ENCODE assay signal across 1 cellular context in genomic region chr2:200888719-200889625, GRCh38.
A peak's percentile ranks its signal among the peaks of the same experiment; 100 is the strongest.
TF ChIP-seq lines count a peak whose summit lies in the region.

NIF3L1 (plus strand) TSS chr2:200889371; CDS start chr2:200891944, 2,573 bp downstream.
PPIL3 (minus strand) TSS chr2:200889077; CDS start chr2:200887615, 1,462 bp downstream.

TF ChIP-seq in HepG2, 621 proteins besides CTCF, POLR2A, EP300 and RAD21 (continued from another document and continues in another):
- peak; percentile 83 for TF ChIP-seq ZNF275 (CRISPR knock-in tag; IDR thresholded peaks at IDR 0.05; ENCODE audit: borderline replicate concordance)
- TF ChIP-seq SRF (IDR thresholded peaks at IDR 0.05; ENCODE audit: low read depth, low read length) = peak; percentile 81
- no peak; the same call in 1 of the 2 replicates for TF ChIP-seq ZFP36L2 (CRISPR knock-in tag; IDR thresholded peaks at IDR 0.05)
- TF ChIP-seq ZNF337 (CRISPR knock-in tag; IDR thresholded peaks at IDR 0.05; ENCODE audit: borderline replicate concordance, low read depth) = no peak
- no peak for TF ChIP-seq NFE2 (CRISPR knock-in tag; IDR thresholded peaks at IDR 0.05)
- no peak for TF ChIP-seq IKZF4 (CRISPR knock-in tag; IDR thresholded peaks at IDR 0.05; ENCODE audit: borderline replicate concordance, low read depth, not compliant biosample characterization)
- no peak; the same call in 1 of the 2 replicates for TF ChIP-seq ZNF333 (CRISPR knock-in tag; IDR thresholded peaks at IDR 0.05; ENCODE audit: borderline replicate concordance)
- peak; percentile 85; the same call in 1 of the 2 replicates for TF ChIP-seq KLF12 (CRISPR knock-in tag; IDR thresholded peaks at IDR 0.05; ENCODE audit: borderline replicate concordance)
- no peak; the same call in 1 of the 2 replicates for TF ChIP-seq GTF3A (CRISPR knock-in tag; conservative IDR thresholded peaks at IDR 0.05)
- peak; percentile 97 for TF ChIP-seq MAF1 (CRISPR knock-in tag; IDR thresholded peaks at IDR 0.05; ENCODE audit: borderline replicate concordance)
- 0 out of 2 replicates have a peak, but pooled peaks have one; percentile 63 for TF ChIP-seq AKNA (CRISPR knock-in tag; IDR thresholded peaks at IDR 0.05; ENCODE audit: borderline replicate concordance)
- TF ChIP-seq ISX (CRISPR knock-in tag; conservative IDR thresholded peaks at IDR 0.05) = no peak; the same call in 1 of the 2 replicates
- peak; percentile 94 for TF ChIP-seq KDM2A (CRISPR knock-in tag; IDR thresholded peaks at IDR 0.05; ENCODE audit: borderline replicate concordance, low read depth)
- peak; percentile 92; the same call in 1 of the 2 replicates for TF ChIP-seq ZNF704 (CRISPR knock-in tag; IDR thresholded peaks at IDR 0.05; ENCODE audit: borderline replicate concordance)
- TF ChIP-seq MYPOP (CRISPR knock-in tag; IDR thresholded peaks at IDR 0.05) = peak; percentile 32; the same call in 1 of the 2 replicates
- no peak for TF ChIP-seq FOXO1 (CRISPR knock-in tag; IDR thresholded peaks at IDR 0.05)
- TF ChIP-seq XBP1 (CRISPR knock-in tag; IDR thresholded peaks at IDR 0.05) = peak; percentile 80; the same call in 1 of the 2 replicates
- TF ChIP-seq ZFP36 (IDR thresholded peaks at IDR 0.05; ENCODE audit: borderline replicate concordance, low read depth, low read length, partially characterized antibody) = no peak
- TF ChIP-seq FUBP1 (CRISPR knock-in tag; IDR thresholded peaks at IDR 0.05; ENCODE audit: borderline replicate concordance) = no peak
- TF ChIP-seq NCOA5 (CRISPR knock-in tag; IDR thresholded peaks at IDR 0.05) = no peak
- TF ChIP-seq ASH2L (IDR thresholded peaks at IDR 0.05; ENCODE audit: insufficient read length, low read depth, low read length) = peak; percentile 98
- peak; percentile 33 for TF ChIP-seq ZNF629 (CRISPR knock-in tag; conservative IDR thresholded peaks at IDR 0.05)
- no peak for TF ChIP-seq DNMT1 (CRISPR knock-in tag; IDR thresholded peaks at IDR 0.05)
- no peak for TF ChIP-seq GLMP (CRISPR knock-in tag; IDR thresholded peaks at IDR 0.05; ENCODE audit: borderline replicate concordance)
- no peak; the same call in 1 of the 2 replicates for TF ChIP-seq GMEB2 (CRISPR knock-in tag; IDR thresholded peaks at IDR 0.05; ENCODE audit: low read depth)
- no peak for TF ChIP-seq ZBTB20 (CRISPR knock-in tag; IDR thresholded peaks at IDR 0.05; ENCODE audit: borderline replicate concordance, low read depth)
- no peak; the same call in 1 of the 2 replicates for TF ChIP-seq ZNF7 (CRISPR knock-in tag; IDR thresholded peaks at IDR 0.05)
- peak; percentile 9 for TF ChIP-seq ZNF619 (CRISPR knock-in tag; IDR thresholded peaks at IDR 0.05)
- TF ChIP-seq MXD4 (CRISPR knock-in tag; IDR thresholded peaks at IDR 0.05) = peak; percentile 83; the same call in 1 of the 2 replicates
- TF ChIP-seq IKZF5 (CRISPR knock-in tag; IDR thresholded peaks at IDR 0.05) = peak; percentile 91
- TF ChIP-seq TRAFD1 (CRISPR knock-in tag; IDR thresholded peaks at IDR 0.05; ENCODE audit: borderline replicate concordance) = 0 out of 2 replicates have a peak, but pooled peaks have one; percentile 76
- no peak; the same call in 1 of the 2 replicates for TF ChIP-seq REL (CRISPR knock-in tag; conservative IDR thresholded peaks at IDR 0.05)
- no peak; the same call in 1 of the 2 replicates for TF ChIP-seq SNAPC5 (CRISPR knock-in tag; IDR thresholded peaks at IDR 0.05; ENCODE audit: borderline replicate concordance)
- TF ChIP-seq JUN (CRISPR knock-in tag; IDR thresholded peaks at IDR 0.05) = 0 out of 2 replicates have a peak, but pooled peaks have one; percentile 17
- peak; percentile 64 for TF ChIP-seq ZEB1 (IDR thresholded peaks at IDR 0.05; ENCODE audit: insufficient replicate concordance, low read depth)
- peak; percentile 94 for TF ChIP-seq ETV5 (CRISPR knock-in tag; IDR thresholded peaks at IDR 0.05; ENCODE audit: borderline replicate concordance)
- TF ChIP-seq ZKSCAN1 (IDR thresholded peaks at IDR 0.05; ENCODE audit: low read length) = no peak
- peak; percentile 85; the same call in 1 of the 2 replicates for TF ChIP-seq ADNP (CRISPR knock-in tag; IDR thresholded peaks at IDR 0.05)
- no peak; the same call in 1 of the 2 replicates for TF ChIP-seq WIZ (CRISPR knock-in tag; IDR thresholded peaks at IDR 0.05)
- TF ChIP-seq SP4 (CRISPR knock-in tag; IDR thresholded peaks at IDR 0.05) = peak; percentile 92
- no peak for TF ChIP-seq PREB (CRISPR knock-in tag; IDR thresholded peaks at IDR 0.05)
- TF ChIP-seq MIER3 (CRISPR knock-in tag; IDR thresholded peaks at IDR 0.05; ENCODE audit: borderline replicate concordance) = peak; percentile 79
- peak; percentile 72; the same call in 1 of the 2 replicates for TF ChIP-seq DR1 (CRISPR knock-in tag; IDR thresholded peaks at IDR 0.05)
- TF ChIP-seq TEAD2 (CRISPR knock-in tag; IDR thresholded peaks at IDR 0.05) = no peak
- no peak for TF ChIP-seq TBP (CRISPR knock-in tag; IDR thresholded peaks at IDR 0.05)
- TF ChIP-seq CBFB (CRISPR knock-in tag; IDR thresholded peaks at IDR 0.05) = peak; percentile 83
- TF ChIP-seq ZNF891 (CRISPR knock-in tag; IDR thresholded peaks at IDR 0.05) = no peak; the same call in 1 of the 2 replicates
